In genomic region chr15:89542369-89542768, GRCh38 we compare ENCODE assay signal across 37 cellular contexts. TPM values are rescaled to one million over a fixed set of nuclear protein-coding genes. Genes with fewer than 3 reads are reported as not detected.
"Had no signal": no experiment of that assay in that cellular context is flagged by ENCODE, and none has a peak within 500 bp of the region (broad histone marks: within the 10 kb centered on the region; RNA-seq: fewer than 3 reads in every experiment).

No MANE protein-coding gene starts in this region.

- H3K27ac ChIP-seq: brain microvascular endothelial cell, cardiac muscle cell, Peyer's patch, VCaP had no signal

- H3K4me1 ChIP-seq: adrenal gland, Peyer's patch had no signal

- H3K27me3 ChIP-seq: adrenal gland, brain microvascular endothelial cell, cardiac muscle cell, Peyer's patch had no signal

- ATAC-seq: activated naive CD4-positive, alpha-beta T cell treated with anti-CD3 and anti-CD28 coated beads, Interleukin-2, amount 50 U/mL, for 72 hours; activated T-cell treated with anti-CD3 and anti-CD28 coated beads, Interleukin-2, amount 50 U/mL, for 4 hours; PC-3; Right ventricle myocardium inferior; SK-N-SH treated with all-trans-retinoic acid at 6 μM for 48 hours had no signal

- H3K36me3 ChIP-seq: adrenal gland, brain microvascular endothelial cell, cardiac muscle cell, MG63, Peyer's patch had no signal

- H3K4me3 ChIP-seq: adrenal gland, cardiac muscle cell, MG63, Peyer's patch had no signal

- DNase-seq: activated B cell treated with CpG ODN at 0.5 μM for 24 hours; activated CD4-positive, alpha-beta memory T cell treated with anti-CD3 and anti-CD28 coated beads for 36 hours; activated CD4-positive, alpha-beta T cell treated with anti-CD3 and anti-CD28 coated beads for 4 hours; activated CD4-positive, alpha-beta T cell treated with anti-CD3 and anti-CD28 coated beads, Interleukin-2, amount 50 U/mL, for 1 hour; activated CD4-positive, CD25-positive, alpha-beta regulatory T cell treated with anti-CD3 and anti-CD28 coated beads, Interleukin-2, amount 50 U/mL, for 72 hours; activated CD8-positive, alpha-beta memory T cell treated with anti-CD3 and anti-CD28 coated beads, Interleukin-2, amount 50 U/mL, for 4 hours; activated gamma-delta T cell treated with Interleukin-2 at 50 U/mL for 16 hours; activated naive CD4-positive, alpha-beta T cell treated with anti-CD3 and anti-CD28 coated beads for 36 hours; activated T-cell treated with anti-CD3 and anti-CD28 coated beads for 4 hours; activated T-cell treated with anti-CD3 and anti-CD28 coated beads, Interleukin-2, amount 50 U/mL, for 4 hours; adrenal gland; anterior cingulate cortex; brain microvascular endothelial cell; Kasumi-1; KG1; MG63; NCI-H1048; NCI-H1436 treated with DMSO at 0.1 percent for 48 hours; NCI-H1694 treated with DMSO at 0.1 percent for 48 hours; NCI-H2029; NCI-H345; NCI-H524 treated with DMSO at 0.1 percent for 48 hours; NK-92 treated with Interleukin-12 subunit alpha and Interleukin-12 subunit beta, amount 100 ng/mL, for 24 hours; PC-3; Peyer's patch; RPMI8226; SIG-M5; T-helper 1 cell; T-helper 2 cell; T-helper 9 cell had no signal

RNA-seq across cellular contexts. Expression of gene TICRR, which starts 32.9 kb away (rescaled TPM):
- polyA plus RNA-seq: IgD-negative memory B cell had no signal

RNA-seq across cellular contexts. Expression of gene RHCG, which starts 46.0 kb away (rescaled TPM):
- total RNA-seq: activated B cell treated with CpG ODN at 0.5 μM for 24 hours; activated CD4-positive, alpha-beta memory T cell treated with anti-CD3 and anti-CD28 coated beads for 36 hours; activated naive CD4-positive, alpha-beta T cell treated with anti-CD3 and anti-CD28 coated beads for 36 hours; activated naive CD4-positive, alpha-beta T cell treated with anti-CD3 and anti-CD28 coated beads, Interleukin-2, amount 50 U/mL, for 72 hours; activated T-cell treated with anti-CD3 and anti-CD28 coated beads, Interleukin-2, amount 50 U/mL, for 4 hours; activated T-helper 1 cell treated with anti-CD3 and anti-CD28 coated beads, Interleukin-12 subunit alpha, Interleukin-12 subunit beta, Interleukin-2, Interleukin-4 antibody, amounts not matched to agents 30 ng/mL and 10 ng/mL and 1 ng/mL, durations not matched to agents 14 hours and 24 hours and 36 hours; cardiac muscle cell; PC-3; Peyer's patch; Right ventricle myocardium inferior had no signal
- polyA plus RNA-seq: IgD-negative memory B cell had no signal
